Comparison of ENCODE assay signal across 13 cellular contexts in genomic region chr3:33652736-33653135, GRCh38.
"Had no signal": no experiment of that assay in that cellular context is flagged by ENCODE, and none has a peak within 500 bp of the region (broad histone marks: within the 10 kb centered on the region; RNA-seq: fewer than 3 reads in every experiment).

No MANE protein-coding gene starts in this region.

- H3K4me3 ChIP-seq: lower lobe of right lung, right atrium auricular region, smooth muscle cell, tibial artery, vagina had no signal

- DNase-seq: activated CD4-positive, alpha-beta T cell treated with anti-CD3 and anti-CD28 coated beads for 4 hours; activated CD8-positive, alpha-beta memory T cell treated with anti-CD3 and anti-CD28 coated beads, Interleukin-2, amount 50 U/mL, for 4 hours; activated CD8-positive, alpha-beta T cell treated with anti-CD3 and anti-CD28 coated beads for 36 hours; hippocampal formation; lower lobe of right lung; midbrain; naive thymus-derived CD4-positive, alpha-beta T cell; T1000; tibial artery had no signal

- H3K4me2 ChIP-seq: smooth muscle cell had no signal

- H3K36me3 ChIP-seq: lower lobe of right lung, neutrophil, right atrium auricular region, vagina had no signal

- H3K27ac ChIP-seq: lower lobe of right lung, neutrophil, right atrium auricular region, tibial artery, vagina had no signal

- H3K9me3 ChIP-seq: lower lobe of right lung, neutrophil, right atrium auricular region, tibial artery, vagina had no signal

- H3K27me3 ChIP-seq: neutrophil, right atrium auricular region, tibial artery, vagina had no signal

- ATAC-seq: activated CD8-positive, alpha-beta T cell treated with anti-CD3 and anti-CD28 coated beads for 36 hours; lower lobe of right lung; naive thymus-derived CD4-positive, alpha-beta T cell had no signal
